Comparison of ENCODE assay signal across 18 cellular contexts in the genomic region with DNA sequence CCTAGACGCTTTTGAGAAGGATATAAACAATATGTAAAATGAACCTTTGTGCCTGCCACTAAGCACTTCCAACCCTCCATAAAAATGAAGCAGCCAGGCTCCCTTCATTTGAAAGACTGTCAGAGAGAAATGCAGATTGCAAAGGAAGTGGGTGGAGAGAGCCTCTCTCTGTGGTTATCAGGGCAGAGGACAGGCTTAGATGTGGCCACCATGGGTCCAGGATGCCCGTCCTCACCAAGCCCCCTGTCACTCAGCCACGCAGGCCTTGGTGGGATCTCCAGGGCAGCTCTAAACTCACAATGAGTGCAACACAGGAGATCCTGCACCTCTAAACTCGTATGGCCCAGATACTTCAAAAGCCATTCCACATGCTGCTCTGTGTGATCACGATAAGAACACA. TPM values are rescaled to one million over a fixed set of nuclear protein-coding genes. Genes with fewer than 3 reads are reported as not detected.
DNase-seq lines count a peak whose midpoint lies in the region; ATAC-seq, FAIRE-seq and TF ChIP-seq lines count a peak whose summit lies in the region.
"Had no signal": no experiment of that assay in that cellular context is flagged by ENCODE, and none has a peak within 500 bp of the region (broad histone marks: within the 10 kb centered on the region; RNA-seq: fewer than 3 reads in every experiment).

No MANE protein-coding gene starts in this region.

- no peak overlapping the region for H3K4me2 ChIP-seq in astrocyte (ENCODE audit: low read length)

- peaks cover 3% of the 10 kb centered on the region for H3K27me3 ChIP-seq in astrocyte (ENCODE audit: insufficient read depth, low read length)

- H3K27me3 Mint-ChIP-seq in natural killer cell (ENCODE audit: low read depth in 2 of 2) (peaks cover 8 to 16% of the 10 kb centered on the region in 2 donors), astrocyte (ENCODE audit: low read depth, unreplicated experiment) (peaks cover 16% of the 10 kb centered on the region)
- peaks cover 14 to 17% of the 10 kb centered on the region in 2 donors for H3K27me3 Mint-ChIP-seq in natural killer cell treated with Interleukin-12 subunit alpha and Interleukin-12 subunit beta and Interleukin-15 and Interleukin-18, amount 100 ng/mL, for 72 hours

- H3K4me1 Mint-ChIP-seq in natural killer cell, result peaks cover 24 to 27% of the 10 kb centered on the region in 2 donors
- peaks cover 20 to 22% of the 10 kb centered on the region in 2 donors for H3K4me1 Mint-ChIP-seq in natural killer cell treated with Interleukin-12 subunit alpha and Interleukin-12 subunit beta and Interleukin-15 and Interleukin-18, amount 100 ng/mL, for 72 hours (ENCODE audit: low read depth in 2 of 2)
- peaks cover 22% of the 10 kb centered on the region for H3K4me1 Mint-ChIP-seq in astrocyte (ENCODE audit: low read depth, unreplicated experiment)
- H3K4me1 Mint-ChIP-seq: IgD-negative memory B cell had no signal

- H3K27ac Mint-ChIP-seq in natural killer cell (peak overlapping the region in 1 of 2 donors; percentile 59), astrocyte (ENCODE audit: unreplicated experiment) (no peak overlapping the region)
- no peak overlapping the region for H3K27ac Mint-ChIP-seq in natural killer cell treated with Interleukin-12 subunit alpha and Interleukin-12 subunit beta and Interleukin-15 and Interleukin-18, amount 100 ng/mL, for 72 hours

- peaks cover 15% of the 10 kb centered on the region for H3K4me1 ChIP-seq in astrocyte (ENCODE audit: insufficient read depth, low read length)

- H3K79me2 ChIP-seq in astrocyte (ENCODE audit: insufficient read depth, low read length), result no peaks in the 10 kb centered on the region

- no peak overlapping the region for H3K27ac ChIP-seq in astrocyte (ENCODE audit: low read depth, low read length)
- H3K27ac ChIP-seq: C4-2B had no signal

- H3K9me3 ChIP-seq in astrocyte (ENCODE audit: insufficient read depth, low read depth, low read length), result no peaks in the 10 kb centered on the region

- TF ChIP-seq CTCF in natural killer cell (IDR thresholded peaks at IDR 0.05), result no peak
- no peak for TF ChIP-seq CTCF in astrocyte (IDR thresholded peaks at IDR 0.05; ENCODE audit: insufficient read depth, low read depth, low read length)

- no peak overlapping the region for H3K9ac ChIP-seq in astrocyte (ENCODE audit: low read length)

- H3K36me3 Mint-ChIP-seq in natural killer cell (no peaks in the 10 kb centered on the region), astrocyte (ENCODE audit: low read depth, unreplicated experiment) (peaks cover 3% of the 10 kb centered on the region)
- no peaks in the 10 kb centered on the region for H3K36me3 Mint-ChIP-seq in natural killer cell treated with Interleukin-12 subunit alpha and Interleukin-12 subunit beta and Interleukin-15 and Interleukin-18, amount 100 ng/mL, for 72 hours
- H3K36me3 Mint-ChIP-seq: CD4-positive, alpha-beta memory T cell; IgD-negative memory B cell had no signal

- FAIRE-seq in astrocyte (lab: Jason Lieb, UNC), result no peak
- FAIRE-seq: D721Med had no signal

- peak overlapping the region; percentile 55 for H3K4me3 Mint-ChIP-seq in natural killer cell
- H3K4me3 Mint-ChIP-seq in natural killer cell treated with Interleukin-12 subunit alpha and Interleukin-12 subunit beta and Interleukin-15 and Interleukin-18, amount 100 ng/mL, for 72 hours, result no peak overlapping the region
- peak overlapping the region; percentile 23 for H3K4me3 Mint-ChIP-seq in astrocyte (ENCODE audit: unreplicated experiment)
- H3K4me3 Mint-ChIP-seq: CD4-positive, alpha-beta memory T cell; H9; IgD-negative memory B cell had no signal

- ATAC-seq in natural killer cell (no peak), HG02884 (IDR thresholded peaks at IDR 0.05; ENCODE audit: unreplicated experiment) (no peak), HG03280 (IDR thresholded peaks at IDR 0.05; ENCODE audit: unreplicated experiment) (no peak)
- ATAC-seq in natural killer cell treated with Interleukin-12 subunit alpha and Interleukin-12 subunit beta and Interleukin-15 and Interleukin-18, amount 100 ng/mL, for 72 hours, result no peak

- intact Hi-C loops in natural killer cell (cut with micrococcal nuclease), result no loop called here

- no peak overlapping the region for H2AFZ ChIP-seq in astrocyte (ENCODE audit: low read depth, low read length)

- no peaks in the 10 kb centered on the region for H4K20me1 ChIP-seq in astrocyte (ENCODE audit: insufficient read depth, low read length)

- H3K9me3 Mint-ChIP-seq in natural killer cell (no peaks in the 10 kb centered on the region), astrocyte (ENCODE audit: unreplicated experiment) (no peaks in the 10 kb centered on the region)
- H3K9me3 Mint-ChIP-seq in natural killer cell treated with Interleukin-12 subunit alpha and Interleukin-12 subunit beta and Interleukin-15 and Interleukin-18, amount 100 ng/mL, for 72 hours, result no peaks in the 10 kb centered on the region
- H3K9me3 Mint-ChIP-seq: CD4-positive, alpha-beta memory T cell; H9; IgD-negative memory B cell had no signal

- no peak overlapping the region for H3K4me3 ChIP-seq in astrocyte (ENCODE audit: insufficient read depth, low read depth, low read length)

- no peak for DNase-seq in natural killer cell
- no peak for DNase-seq in natural killer cell treated with Interleukin-12 subunit alpha and Interleukin-12 subunit beta and Interleukin-15 and Interleukin-18, amount 100 ng/mL, for 72 hours (ENCODE audit: low spot score)
- DNase-seq in SW480 (ENCODE audit: low spot score), result peak; percentile 49
- DNase-seq in astrocyte (ENCODE audit: low read depth), result no peak
- DNase-seq in NCI-H187 (lab: John Stamatoyannopoulos, UW), result no peak
- DNase-seq in mesenteric fat pad (ENCODE audit: low spot score), result no peak
- DNase-seq: ACHN; CD4-positive, alpha-beta memory T cell; GF-D8; GOT3; H9 had no signal

- H3K36me3 ChIP-seq in astrocyte (ENCODE audit: insufficient read depth, low read length), result no peaks in the 10 kb centered on the region

RNA-seq across cellular contexts. Expression of a gene that starts 37.9 kb away (rescaled TPM):
- not detected for total RNA-seq in natural killer cell
- not detected for total RNA-seq in natural killer cell treated with Interleukin-12 subunit alpha and Interleukin-12 subunit beta and Interleukin-15 and Interleukin-18, amount 100 ng/mL, for 72 hours
- total RNA-seq in astrocyte, result 0.84 and 0.89 TPM in 2 replicates
- 0.61 TPM for total RNA-seq in mesenteric fat pad
- total RNA-seq: A172; CD4-positive, alpha-beta memory T cell; HT1080 had no signal

RNA-seq across cellular contexts. Expression of a gene that starts 44.0 kb away (rescaled TPM):
- total RNA-seq in natural killer cell (10 to 100 TPM; 22.7 to 67.0 (median 60.6) TPM), astrocyte (420 and 434 TPM in 2 replicates), mesenteric fat pad (60.3 TPM)
- 10 to 100 TPM; 10.9 to 19.2 TPM for total RNA-seq in natural killer cell treated with Interleukin-12 subunit alpha and Interleukin-12 subunit beta and Interleukin-15 and Interleukin-18, amount 100 ng/mL, for 72 hours
